In the genomic region with DNA sequence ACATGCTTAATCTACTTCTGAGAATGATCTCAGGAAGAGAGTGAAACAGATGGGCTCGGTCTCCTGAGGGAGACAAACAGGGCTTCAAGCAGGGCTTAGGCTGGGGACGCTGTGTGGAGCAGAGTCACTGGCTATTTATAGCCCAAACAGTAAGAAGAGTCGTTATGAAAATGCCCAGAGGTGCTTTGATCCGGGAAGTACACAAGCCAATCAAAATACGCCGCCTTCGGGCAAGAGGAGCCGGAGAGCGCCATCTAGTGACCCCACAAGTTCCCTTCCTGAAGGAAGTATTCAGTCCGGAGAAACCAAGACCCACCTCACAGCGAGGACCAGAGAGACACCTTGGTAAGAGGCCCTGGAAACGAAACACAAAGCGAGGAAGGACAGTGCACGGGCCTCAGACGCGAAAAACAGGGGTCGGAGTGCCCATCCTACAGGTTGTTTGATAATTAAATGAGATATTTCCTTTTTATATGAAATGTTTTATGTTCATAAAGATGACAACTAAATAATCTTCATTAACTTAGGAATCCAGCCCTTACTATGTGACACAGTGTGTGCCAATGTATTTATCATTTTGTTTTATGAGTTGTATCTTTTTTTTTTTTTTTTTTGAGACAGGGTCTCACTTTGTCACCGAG, we compare ENCODE assay signal across 8 cellular contexts. TPM values are rescaled to one million over a fixed set of nuclear protein-coding genes. Genes with fewer than 3 reads are reported as not detected.
DNase-seq lines count a peak whose midpoint lies in the region; ATAC-seq and TF ChIP-seq lines count a peak whose summit lies in the region.

No MANE protein-coding gene starts in this region.

- no peaks in the 10 kb centered on the region for H3K27me3 ChIP-seq in neuron (ENCODE audit: insufficient read depth, low read length)

- no peaks in the 10 kb centered on the region for H3K36me3 Mint-ChIP-seq in activated T-cell treated with anti-CD3 and anti-CD28 coated beads, Interleukin-2, amount 50 U/mL, for 72 hours (ENCODE audit: insufficient read depth in 2 of 2)

- DNase-seq in ELF-1 (ENCODE audit: low read depth, low spot score) (peak; percentile 87), H4 (ENCODE audit: low spot score) (peak; percentile 91), LNCaP clone FGC (ENCODE audit: low read depth) (peak; percentile 87), RKO (ENCODE audit: low spot score) (peak; percentile 97), fibroblast of peridontal ligament (ENCODE audit: extremely low read depth) (peak; percentile 97)
- peak; percentile 85 to 89 for DNase-seq in activated T-cell treated with anti-CD3 and anti-CD28 coated beads, Interleukin-2, amount 50 U/mL, for 72 hours
- DNase-seq in stimulated activated naive CD8-positive, alpha-beta T cell treated with anti-CD3 and anti-CD28 coated beads, Interleukin-15, amount 100 ng/mL, for 72 hours: peak; percentile 81 to 87

- H3K9me3 Mint-ChIP-seq in activated T-cell treated with anti-CD3 and anti-CD28 coated beads, Interleukin-2, amount 50 U/mL, for 72 hours: peaks cover 0 to 3% of the 10 kb centered on the region in 2 donors
- H3K9me3 Mint-ChIP-seq in stimulated activated naive CD8-positive, alpha-beta T cell treated with anti-CD3 and anti-CD28 coated beads, Interleukin-15, amount 100 ng/mL, for 72 hours: no peaks in the 10 kb centered on the region

- H2AFZ ChIP-seq in neuron (ENCODE audit: low read depth, low read length): peak overlapping the region; percentile 31

- peak; percentile 86 for TF ChIP-seq CTCF in LNCaP clone FGC (IDR thresholded peaks at IDR 0.05; ENCODE audit: control insufficient read depth, extremely low read depth, insufficient read depth)

- H3K4me3 ChIP-seq in LNCaP clone FGC (ENCODE audit: low read depth, low read length) (no peak overlapping the region), neuron (ENCODE audit: low read length) (peak overlapping the region; percentile 8)

- ATAC-seq in activated T-cell treated with anti-CD3 and anti-CD28 coated beads, Interleukin-2, amount 50 U/mL, for 72 hours (replicated peaks in 1 of 2): peak; percentile 99 to 100
- peak; percentile 99 for ATAC-seq in stimulated activated naive CD8-positive, alpha-beta T cell treated with anti-CD3 and anti-CD28 coated beads, Interleukin-15, amount 100 ng/mL, for 72 hours

- H3K4me1 Mint-ChIP-seq in activated T-cell treated with anti-CD3 and anti-CD28 coated beads, Interleukin-2, amount 50 U/mL, for 72 hours (ENCODE audit: low read depth): peaks cover 12% of the 10 kb centered on the region
- peaks cover 21% of the 10 kb centered on the region for H3K4me1 Mint-ChIP-seq in stimulated activated naive CD8-positive, alpha-beta T cell treated with anti-CD3 and anti-CD28 coated beads, Interleukin-15, amount 100 ng/mL, for 72 hours

- H3K9me3 ChIP-seq in neuron (ENCODE audit: low read length): no peaks in the 10 kb centered on the region

- H3K4me1 ChIP-seq in neuron (ENCODE audit: insufficient read depth, low read length): no peaks in the 10 kb centered on the region

- peaks cover 7% of the 10 kb centered on the region for H3K27me3 Mint-ChIP-seq in activated T-cell treated with anti-CD3 and anti-CD28 coated beads, Interleukin-2, amount 50 U/mL, for 72 hours (ENCODE audit: low read depth)
- peaks cover 10% of the 10 kb centered on the region for H3K27me3 Mint-ChIP-seq in stimulated activated naive CD8-positive, alpha-beta T cell treated with anti-CD3 and anti-CD28 coated beads, Interleukin-15, amount 100 ng/mL, for 72 hours

- peak overlapping the region; percentile 51 for H3K27ac Mint-ChIP-seq in activated T-cell treated with anti-CD3 and anti-CD28 coated beads, Interleukin-2, amount 50 U/mL, for 72 hours
- H3K27ac Mint-ChIP-seq in stimulated activated naive CD8-positive, alpha-beta T cell treated with anti-CD3 and anti-CD28 coated beads, Interleukin-15, amount 100 ng/mL, for 72 hours: peak overlapping the region; percentile 6 to 92

- no peaks in the 10 kb centered on the region for H3K36me3 ChIP-seq in neuron (ENCODE audit: insufficient read depth, low read length)

- H3K4me3 Mint-ChIP-seq in activated T-cell treated with anti-CD3 and anti-CD28 coated beads, Interleukin-2, amount 50 U/mL, for 72 hours: peak overlapping the region; percentile 37 to 62
- H3K4me3 Mint-ChIP-seq in stimulated activated naive CD8-positive, alpha-beta T cell treated with anti-CD3 and anti-CD28 coated beads, Interleukin-15, amount 100 ng/mL, for 72 hours: peak overlapping the region; percentile 27 to 58

RNA-seq across cellular contexts. Expression of a gene that starts 25.0 kb away (rescaled TPM):
- total RNA-seq in H4 (2014; rRNA removed; shearing (Covaris generic)): 34.7 and 36.1 TPM in 2 replicates
- 10 to 100 TPM; 20.7 to 23.7 TPM for total RNA-seq in activated T-cell treated with anti-CD3 and anti-CD28 coated beads, Interleukin-2, amount 50 U/mL, for 72 hours
